ENCODE assay signal across 8 cellular contexts in genomic region chr1:171226757-171227370, GRCh38. TPM values are rescaled to one million over a fixed set of nuclear protein-coding genes. Genes with fewer than 3 reads are reported as not detected.
A peak's percentile ranks its signal among the peaks of the same experiment; 100 is the strongest.
DNase-seq lines count a peak whose midpoint lies in the region; ATAC-seq and TF ChIP-seq lines count a peak whose summit lies in the region.

No MANE protein-coding gene starts in this region.

- intact Hi-C loops in Right ventricle myocardium inferior (cut with DNase I) = loop anchor here (1.0 to 5.0 kb wide), 4 partner anchors 40 to 260 kb away; partner anchors contain the start of gene FMO2
- intact Hi-C loops in cardiac septum (cut with DNase I) = loop anchor here (1.0 to 5.0 kb wide), 3 partner anchors 40 to 260 kb away; partner anchors contain the start of gene FMO2

- DNase-seq in Right ventricle myocardium inferior (ENCODE audit: missing footprints) = no peak
- DNase-seq in cardiac septum (ENCODE audit: low spot score) = no peak
- peak; percentile 45 for DNase-seq in KBM-7
- DNase-seq in NT2/D1 (ENCODE audit: low read depth, low spot score) = peak; percentile 72
- peak; percentile 59 for DNase-seq in brain microvascular endothelial cell
- peak; percentile 81 for DNase-seq in islet precursor cell
- peak in 1 of 2 donors; percentile 33 for DNase-seq in tibial nerve (ENCODE audit: low spot score in 2 of 2)

- no peak overlapping the region for H3K9ac ChIP-seq in NT2/D1 (ENCODE audit: insufficient read length, low read depth)

- no peak overlapping the region for H3K27ac ChIP-seq in brain microvascular endothelial cell
- H3K27ac ChIP-seq in tibial nerve = no peak overlapping the region

- TF ChIP-seq CTCF in brain microvascular endothelial cell (IDR thresholded peaks at IDR 0.05; ENCODE audit: low read depth, low read length, missing control alignments) (peak; percentile 80), tibial nerve (IDR thresholded peaks at IDR 0.05) (peak; percentile 53 to 89 (median 70))

- H3K36me3 ChIP-seq in NT2/D1 (ENCODE audit: insufficient read depth, insufficient read length, low read length) (no peaks in the 10 kb centered on the region), brain microvascular endothelial cell (replicated peaks) (no peaks in the 10 kb centered on the region), tibial nerve (no peaks in the 10 kb centered on the region)

- H3K4me3 ChIP-seq in NT2/D1 (ENCODE audit: insufficient read length, low read depth) = no peak overlapping the region
- no peak overlapping the region for H3K4me3 ChIP-seq in brain microvascular endothelial cell (ENCODE audit: low read depth, low read length)
- H3K4me3 ChIP-seq in tibial nerve = no peak overlapping the region

- WGBS in tibial nerve, 2 donors = 63 to 78% methylated on average over 1 of the region's 1 CpG

- H3K9me3 ChIP-seq in NT2/D1 (ENCODE audit: insufficient read depth, low read length) (peaks cover 25% of the 10 kb centered on the region; the same call in 1 of the 2 replicates), tibial nerve (no peaks in the 10 kb centered on the region)

- in situ Hi-C loops in KBM-7 (cut with MboI; ENCODE audit: low pct_unique_long_range_greater_than_20kb, low sequenced_read_pairs) (no loop called here), brain microvascular endothelial cell (cut with HindIII; ENCODE audit: low pct_ligation_motif_present, low sequenced_read_pairs) (no loop called here)

- H3K27me3 ChIP-seq in NT2/D1 (ENCODE audit: insufficient read depth, insufficient read length) = no peaks in the 10 kb centered on the region
- H3K27me3 ChIP-seq in brain microvascular endothelial cell (replicated peaks) = no peaks in the 10 kb centered on the region
- H3K27me3 ChIP-seq in tibial nerve = no peaks in the 10 kb centered on the region

- TF ChIP-seq POLR2A in tibial nerve (IDR thresholded peaks at IDR 0.05) = no peak

- no peaks in the 10 kb centered on the region for H3K4me1 ChIP-seq in NT2/D1 (ENCODE audit: insufficient read depth, insufficient read length)
- H3K4me1 ChIP-seq in tibial nerve = peaks cover 0 to 12% (median 0%) of the 10 kb centered on the region in 4 donors

- peak in 1 of 2 donors; percentile 28 for TF ChIP-seq EP300 in tibial nerve (IDR thresholded peaks at IDR 0.05)

- ATAC-seq in Right ventricle myocardium inferior (peak; percentile 68), GM21786 (IDR thresholded peaks at IDR 0.05; ENCODE audit: unreplicated experiment) (peak; percentile 87)

RNA-seq across cellular contexts. Expression of gene FMO1, which starts 21.4 kb away (rescaled TPM):
- total RNA-seq in Right ventricle myocardium inferior = 0.35 TPM
- total RNA-seq in cardiac septum = 1.3 TPM
- total RNA-seq in tibial nerve = 1 to 10 TPM in 1 of 4 donors, under 1 TPM in 3; 0.21 to 2.9 (median 0.67) TPM

RNA-seq across cellular contexts. Expression of gene FMO2, which starts 41.8 kb away (rescaled TPM):
- total RNA-seq in Right ventricle myocardium inferior (59.4 TPM), cardiac septum (19.8 TPM), tibial nerve (10 to 100 TPM; 25.7 to 36.6 (median 33.7) TPM)

Comparison
In these comparisons a context has a peak if more than half of its experiments do, and no peak if none do; other contexts are left out.
1. DNase-seq: peak in KBM-7 (single experiment), NT2/D1 (single experiment), brain microvascular endothelial cell (single experiment) and islet precursor cell (single experiment); none in Right ventricle myocardium inferior (single experiment) and cardiac septum (single experiment).